In genomic region chr6:134174790-134175531, GRCh38 we compare ENCODE assay signal across 1 cellular context.
TF ChIP-seq lines count a peak whose summit lies in the region.

No MANE protein-coding gene starts in this region.

TF ChIP-seq in HepG2, 621 proteins besides CTCF, POLR2A, EP300 and RAD21 (continued from another document and continues in another):
- TF ChIP-seq, protein P1, sequence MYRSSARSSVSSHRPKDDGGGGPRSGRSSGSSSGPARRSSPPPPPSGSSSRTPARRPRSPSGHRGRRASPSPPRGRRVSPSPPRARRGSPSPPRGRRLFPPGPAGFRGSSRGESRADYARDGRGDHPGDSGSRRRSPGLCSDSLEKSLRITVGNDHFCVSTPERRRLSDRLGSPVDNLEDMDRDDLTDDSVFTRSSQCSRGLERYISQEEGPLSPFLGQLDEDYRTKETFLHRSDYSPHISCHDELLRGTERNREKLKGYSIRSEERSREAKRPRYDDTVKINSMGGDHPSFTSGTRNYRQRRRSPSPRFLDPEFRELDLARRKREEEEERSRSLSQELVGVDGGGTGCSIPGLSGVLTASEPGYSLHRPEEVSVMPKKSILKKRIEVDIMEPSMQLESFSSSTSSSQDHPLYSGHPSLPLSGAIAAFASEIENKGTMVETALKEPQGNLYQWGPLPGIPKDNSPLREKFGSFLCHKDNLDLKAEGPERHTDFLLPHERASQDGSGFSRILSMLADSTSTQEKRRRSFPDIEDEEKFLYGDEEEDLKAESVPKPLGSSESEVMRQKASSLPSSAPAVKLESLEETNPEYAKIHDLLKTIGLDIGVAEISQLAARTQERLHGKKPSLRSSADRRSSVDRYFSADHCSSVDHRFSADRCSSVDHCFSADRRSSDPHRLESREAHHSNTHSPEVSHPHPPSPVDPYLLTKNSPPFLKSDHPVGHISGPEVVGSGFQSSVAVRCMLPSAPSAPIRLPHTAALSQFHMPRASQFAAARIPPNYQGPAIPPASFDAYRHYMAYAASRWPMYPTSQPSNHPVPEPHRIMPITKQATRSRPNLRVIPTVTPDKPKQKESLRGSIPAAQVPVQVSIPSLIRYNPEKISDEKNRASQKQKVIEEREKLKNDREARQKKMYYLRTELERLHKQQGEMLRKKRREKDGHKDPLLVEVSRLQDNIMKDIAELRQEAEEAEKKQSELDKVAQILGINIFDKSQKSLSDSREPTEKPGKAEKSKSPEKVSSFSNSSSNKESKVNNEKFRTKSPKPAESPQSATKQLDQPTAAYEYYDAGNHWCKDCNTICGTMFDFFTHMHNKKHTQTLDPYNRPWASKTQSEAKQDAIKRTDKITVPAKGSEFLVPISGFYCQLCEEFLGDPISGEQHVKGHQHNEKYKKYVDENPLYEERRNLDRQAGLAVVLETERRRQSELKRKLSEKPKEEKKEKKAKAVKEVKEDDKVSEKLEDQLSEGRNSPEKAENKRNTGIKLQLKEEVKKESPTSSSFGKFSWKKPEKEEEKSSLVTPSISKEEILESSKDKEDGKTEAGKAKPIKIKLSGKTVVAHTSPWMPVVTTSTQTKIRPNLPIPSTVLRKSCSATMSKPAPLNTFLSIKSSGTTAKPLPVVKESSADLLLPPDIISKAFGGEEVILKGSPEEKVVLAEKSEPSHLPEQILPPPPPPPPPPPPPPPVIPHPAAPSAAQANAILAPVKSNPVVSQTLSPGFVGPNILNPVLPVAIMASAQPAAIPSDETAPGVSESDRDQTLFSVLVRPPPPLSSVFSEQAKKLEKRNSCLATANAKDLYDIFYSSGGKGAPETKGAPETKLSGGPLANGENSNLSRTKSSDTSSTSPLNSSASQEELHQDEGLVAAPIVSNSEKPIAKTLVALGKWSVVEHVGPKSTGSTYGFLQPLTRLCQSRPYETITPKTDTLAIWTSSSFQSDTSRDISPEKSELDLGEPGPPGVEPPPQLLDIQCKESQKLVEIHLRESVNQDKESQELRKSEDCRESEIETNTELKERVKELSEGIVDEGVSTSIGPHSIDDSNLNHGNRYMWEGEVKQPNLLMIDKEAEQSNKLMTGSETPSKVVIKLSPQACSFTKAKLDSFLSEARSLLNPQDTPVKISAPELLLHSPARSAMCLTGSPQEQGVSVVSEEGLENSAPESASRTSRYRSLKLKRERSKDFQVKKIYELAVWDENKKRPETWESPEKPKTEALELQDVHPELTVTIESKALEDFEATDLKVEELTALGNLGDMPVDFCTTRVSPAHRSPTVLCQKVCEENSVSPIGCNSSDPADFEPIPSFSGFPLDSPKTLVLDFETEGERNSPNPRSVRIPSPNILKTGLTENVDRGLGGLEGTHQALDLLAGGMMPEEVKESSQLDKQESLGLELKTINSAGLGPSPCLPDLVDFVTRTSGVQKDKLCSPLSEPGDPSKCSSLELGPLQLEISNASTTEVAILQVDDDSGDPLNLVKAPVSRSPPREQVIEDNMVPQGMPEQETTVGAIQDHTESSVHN (CRISPR knock-in tag; IDR thresholded peaks at IDR 0.05), result no peak; the same call in 1 of the 2 replicates
- TF ChIP-seq, protein P2, sequence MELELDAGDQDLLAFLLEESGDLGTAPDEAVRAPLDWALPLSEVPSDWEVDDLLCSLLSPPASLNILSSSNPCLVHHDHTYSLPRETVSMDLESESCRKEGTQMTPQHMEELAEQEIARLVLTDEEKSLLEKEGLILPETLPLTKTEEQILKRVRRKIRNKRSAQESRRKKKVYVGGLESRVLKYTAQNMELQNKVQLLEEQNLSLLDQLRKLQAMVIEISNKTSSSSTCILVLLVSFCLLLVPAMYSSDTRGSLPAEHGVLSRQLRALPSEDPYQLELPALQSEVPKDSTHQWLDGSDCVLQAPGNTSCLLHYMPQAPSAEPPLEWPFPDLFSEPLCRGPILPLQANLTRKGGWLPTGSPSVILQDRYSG (CRISPR knock-in tag; IDR thresholded peaks at IDR 0.05), result peak; percentile 47; the same call in 1 of the 2 replicates
- peak; percentile 89; the same call in 1 of the 2 replicates for TF ChIP-seq ZFP91 (CRISPR knock-in tag; IDR thresholded peaks at IDR 0.05; ENCODE audit: borderline replicate concordance)
- no peak; the same call in 1 of the 2 replicates for TF ChIP-seq SNAPC5 (CRISPR knock-in tag; IDR thresholded peaks at IDR 0.05; ENCODE audit: borderline replicate concordance)
- peak; percentile 59; the same call in 1 of the 2 replicates for TF ChIP-seq MTA1 (CRISPR knock-in tag; IDR thresholded peaks at IDR 0.05; ENCODE audit: borderline replicate concordance)
- TF ChIP-seq, protein P3, sequence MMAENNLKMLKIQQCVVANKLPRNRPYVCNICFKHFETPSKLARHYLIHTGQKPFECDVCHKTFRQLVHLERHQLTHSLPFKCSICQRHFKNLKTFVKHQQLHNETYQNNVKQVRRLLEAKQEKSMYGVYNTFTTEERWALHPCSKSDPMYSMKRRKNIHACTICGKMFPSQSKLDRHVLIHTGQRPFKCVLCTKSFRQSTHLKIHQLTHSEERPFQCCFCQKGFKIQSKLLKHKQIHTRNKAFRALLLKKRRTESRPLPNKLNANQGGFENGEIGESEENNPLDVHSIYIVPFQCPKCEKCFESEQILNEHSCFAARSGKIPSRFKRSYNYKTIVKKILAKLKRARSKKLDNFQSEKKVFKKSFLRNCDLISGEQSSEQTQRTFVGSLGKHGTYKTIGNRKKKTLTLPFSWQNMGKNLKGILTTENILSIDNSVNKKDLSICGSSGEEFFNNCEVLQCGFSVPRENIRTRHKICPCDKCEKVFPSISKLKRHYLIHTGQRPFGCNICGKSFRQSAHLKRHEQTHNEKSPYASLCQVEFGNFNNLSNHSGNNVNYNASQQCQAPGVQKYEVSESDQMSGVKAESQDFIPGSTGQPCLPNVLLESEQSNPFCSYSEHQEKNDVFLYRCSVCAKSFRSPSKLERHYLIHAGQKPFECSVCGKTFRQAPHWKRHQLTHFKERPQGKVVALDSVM (CRISPR knock-in tag; IDR thresholded peaks at IDR 0.05), result peak; percentile 43; the same call in 1 of the 2 replicates
- TF ChIP-seq TCF12 (IDR thresholded peaks at IDR 0.05), result no peak
- TF ChIP-seq TCF12 (CRISPR knock-in tag; IDR thresholded peaks at IDR 0.05), result peak; percentile 78; the same call in 1 of the 2 replicates
- 0 out of 2 replicates have a peak, but pooled peaks have one; percentile 44 for TF ChIP-seq SNAPC2 (CRISPR knock-in tag; IDR thresholded peaks at IDR 0.05)
- TF ChIP-seq ZFP37 (CRISPR knock-in tag; IDR thresholded peaks at IDR 0.05; ENCODE audit: borderline replicate concordance), result no peak; the same call in 1 of the 2 replicates
- TF ChIP-seq HNF4G (IDR thresholded peaks at IDR 0.05; ENCODE audit: borderline replicate concordance, low read depth, low read length), result no peak; the same call in 1 of the 2 replicates
- no peak for TF ChIP-seq HNF4G (CRISPR knock-in tag; IDR thresholded peaks at IDR 0.05; ENCODE audit: borderline replicate concordance, low read depth)
- 0 out of 2 replicates have a peak, but pooled peaks have one; percentile 26 for TF ChIP-seq ZBTB4 (CRISPR knock-in tag; IDR thresholded peaks at IDR 0.05; ENCODE audit: borderline replicate concordance)
- peak; percentile 91; the same call in 1 of the 2 replicates for TF ChIP-seq ZSCAN9 (CRISPR knock-in tag; IDR thresholded peaks at IDR 0.05; ENCODE audit: borderline replicate concordance)
- TF ChIP-seq NRL (CRISPR knock-in tag; IDR thresholded peaks at IDR 0.05; ENCODE audit: borderline replicate concordance), result peak; percentile 88; the same call in 1 of the 2 replicates
- TF ChIP-seq CREM (IDR thresholded peaks at IDR 0.05), result no peak
- TF ChIP-seq CREM (CRISPR knock-in tag; IDR thresholded peaks at IDR 0.05), result no peak
- TF ChIP-seq GABPB1 (CRISPR knock-in tag; IDR thresholded peaks at IDR 0.05), result peak; percentile 63; the same call in 1 of the 2 replicates
- TF ChIP-seq, protein P4, sequence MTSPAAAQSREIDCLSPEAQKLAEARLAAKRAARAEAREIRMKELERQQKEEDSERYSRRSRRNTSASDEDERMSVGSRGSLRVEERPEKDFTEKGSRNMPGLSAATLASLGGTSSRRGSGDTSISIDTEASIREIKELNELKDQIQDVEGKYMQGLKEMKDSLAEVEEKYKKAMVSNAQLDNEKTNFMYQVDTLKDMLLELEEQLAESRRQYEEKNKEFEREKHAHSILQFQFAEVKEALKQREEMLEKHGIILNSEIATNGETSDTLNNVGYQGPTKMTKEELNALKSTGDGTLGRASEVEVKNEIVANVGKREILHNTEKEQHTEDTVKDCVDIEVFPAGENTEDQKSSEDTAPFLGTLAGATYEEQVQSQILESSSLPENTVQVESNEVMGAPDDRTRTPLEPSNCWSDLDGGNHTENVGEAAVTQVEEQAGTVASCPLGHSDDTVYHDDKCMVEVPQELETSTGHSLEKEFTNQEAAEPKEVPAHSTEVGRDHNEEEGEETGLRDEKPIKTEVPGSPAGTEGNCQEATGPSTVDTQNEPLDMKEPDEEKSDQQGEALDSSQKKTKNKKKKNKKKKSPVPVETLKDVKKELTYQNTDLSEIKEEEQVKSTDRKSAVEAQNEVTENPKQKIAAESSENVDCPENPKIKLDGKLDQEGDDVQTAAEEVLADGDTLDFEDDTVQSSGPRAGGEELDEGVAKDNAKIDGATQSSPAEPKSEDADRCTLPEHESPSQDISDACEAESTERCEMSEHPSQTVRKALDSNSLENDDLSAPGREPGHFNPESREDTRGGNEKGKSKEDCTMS (CRISPR knock-in tag; conservative IDR thresholded peaks at IDR 0.05), result no peak
- peak; percentile 88 for TF ChIP-seq SAP130 (CRISPR knock-in tag; IDR thresholded peaks at IDR 0.05; ENCODE audit: low read depth)
- TF ChIP-seq ZNF724P (CRISPR knock-in tag; IDR thresholded peaks at IDR 0.05; ENCODE audit: borderline replicate concordance), result peak; percentile 20
- TF ChIP-seq ZNF292 (CRISPR knock-in tag; IDR thresholded peaks at IDR 0.05; ENCODE audit: borderline replicate concordance, low read depth), result no peak
- TF ChIP-seq FOSL2 (CRISPR knock-in tag; IDR thresholded peaks at IDR 0.05), result peak; percentile 75
- no peak for TF ChIP-seq SOX6 (IDR thresholded peaks at IDR 0.05)
- peak; percentile 35 for TF ChIP-seq SOX6 (CRISPR knock-in tag; IDR thresholded peaks at IDR 0.05)
- TF ChIP-seq, protein P5, sequence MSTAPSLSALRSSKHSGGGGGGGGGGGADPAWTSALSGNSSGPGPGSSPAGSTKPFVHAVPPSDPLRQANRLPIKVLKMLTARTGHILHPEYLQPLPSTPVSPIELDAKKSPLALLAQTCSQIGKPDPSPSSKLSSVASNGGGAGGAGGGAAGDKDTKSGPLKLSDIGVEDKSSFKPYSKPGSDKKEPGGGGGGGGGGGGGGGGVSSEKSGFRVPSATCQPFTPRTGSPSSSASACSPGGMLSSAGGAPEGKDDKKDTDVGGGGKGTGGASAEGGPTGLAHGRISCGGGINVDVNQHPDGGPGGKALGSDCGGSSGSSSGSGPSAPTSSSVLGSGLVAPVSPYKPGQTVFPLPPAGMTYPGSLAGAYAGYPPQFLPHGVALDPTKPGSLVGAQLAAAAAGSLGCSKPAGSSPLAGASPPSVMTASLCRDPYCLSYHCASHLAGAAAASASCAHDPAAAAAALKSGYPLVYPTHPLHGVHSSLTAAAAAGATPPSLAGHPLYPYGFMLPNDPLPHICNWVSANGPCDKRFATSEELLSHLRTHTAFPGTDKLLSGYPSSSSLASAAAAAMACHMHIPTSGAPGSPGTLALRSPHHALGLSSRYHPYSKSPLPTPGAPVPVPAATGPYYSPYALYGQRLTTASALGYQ (CRISPR knock-in tag; IDR thresholded peaks at IDR 0.05), result peak; percentile 57; the same call in 1 of the 2 replicates
- peak; percentile 52 for TF ChIP-seq ARID3A (IDR thresholded peaks at IDR 0.05; ENCODE audit: low read depth, low read length)
- no peak; the same call in 1 of the 2 replicates for TF ChIP-seq SMAD1 (CRISPR knock-in tag; IDR thresholded peaks at IDR 0.05; ENCODE audit: borderline replicate concordance, low read depth)
- TF ChIP-seq FOXO1 (CRISPR knock-in tag; IDR thresholded peaks at IDR 0.05), result peak; percentile 80
- peak; percentile 12 for TF ChIP-seq PTBP1 (IDR thresholded peaks at IDR 0.05; ENCODE audit: low read depth, low read length, poor library complexity, severe bottlenecking)
